Comparison of ENCODE assay signal across 23 cellular contexts in genomic region chr13:40932252-40932651, GRCh38.
"Had no signal": no experiment of that assay in that cellular context is flagged by ENCODE, and none has a peak within 500 bp of the region (broad histone marks: within the 10 kb centered on the region; RNA-seq: fewer than 3 reads in every experiment).

No MANE protein-coding gene starts in this region.

- H3K27ac Mint-ChIP-seq: activated CD4-positive, alpha-beta T cell treated with anti-CD3 and anti-CD28 coated beads, Interleukin-2, amount 10 ng/mL, durations not matched to agents 24 days and 14 days; activated naive CD8-positive, alpha-beta T cell treated with anti-CD3 and anti-CD28 coated beads, Interleukin-2, amount 10 ng/mL, durations not matched to agents 7 days and 5 days; T-helper 1 cell treated with Interleukin-12 subunit alpha and Interleukin-12 subunit beta and Interleukin-4 antibody, amounts not matched to agents 30 μg/mL and 1 μg/mL, for 36 hours; WTC11 had no signal

- H3K27me3 ChIP-seq: adrenal gland had no signal

- H3K9me3 ChIP-seq: adrenal gland had no signal

- H3K4me1 ChIP-seq: adrenal gland had no signal

- H3K27me3 Mint-ChIP-seq: activated CD4-positive, alpha-beta T cell treated with anti-CD3 and anti-CD28 coated beads, Interleukin-2, amount 10 ng/mL, durations not matched to agents 24 days and 14 days; activated naive CD8-positive, alpha-beta T cell treated with anti-CD3 and anti-CD28 coated beads, Interleukin-2, amount 10 ng/mL, durations not matched to agents 7 days and 5 days; central memory CD8-positive, alpha-beta T cell had no signal

- H3K4me3 ChIP-seq: adrenal gland, PC-9 had no signal

- H3K4me3 Mint-ChIP-seq: activated CD4-positive, alpha-beta T cell treated with anti-CD3 and anti-CD28 coated beads, Interleukin-2, amount 10 ng/mL, durations not matched to agents 24 days and 14 days; activated naive CD4-positive, alpha-beta T cell treated with anti-CD3 and anti-CD28 coated beads for 36 hours; activated naive CD8-positive, alpha-beta T cell treated with anti-CD3 and anti-CD28 coated beads, Interleukin-2, amount 10 ng/mL, durations not matched to agents 7 days and 5 days; central memory CD8-positive, alpha-beta T cell; T-helper 1 cell treated with Interleukin-12 subunit alpha and Interleukin-12 subunit beta and Interleukin-4 antibody, amounts not matched to agents 30 μg/mL and 1 μg/mL, for 36 hours; WTC11 had no signal

- ATAC-seq: WTC11 had no signal

- H3K27ac ChIP-seq: adrenal gland, PC-9 had no signal

- DNase-seq: activated CD4-positive, alpha-beta T cell treated with anti-CD3 and anti-CD28 coated beads for 1 hour; activated CD4-positive, alpha-beta T cell treated with anti-CD3 and anti-CD28 coated beads, Interleukin-2, amount 10 ng/mL, durations not matched to agents 24 days and 14 days; activated CD4-positive, alpha-beta T cell treated with anti-CD3 and anti-CD28 coated beads, Interleukin-2, amount 50 U/mL, for 48 hours; activated effector memory CD4-positive, alpha-beta T cell treated with anti-CD3 and anti-CD28 coated beads, Interleukin-2, amount 50 U/mL, for 16 hours; activated naive CD4-positive, alpha-beta T cell treated with anti-CD3 and anti-CD28 coated beads for 36 hours; activated naive CD8-positive, alpha-beta T cell treated with anti-CD3 and anti-CD28 coated beads, Interleukin-2, amount 10 ng/mL, durations not matched to agents 7 days and 5 days; activated T-cell treated with anti-CD3 and anti-CD28 coated beads for 4 hours; adrenal gland; anterior cingulate cortex; cortex of kidney; KG1; NCI-H1092; NCI-H1417; NCI-H1930; NCI-H345; NCI-H510A; NCI-H526 treated with DMSO at 0.1 percent for 48 hours; PC-9; SHP77 treated with DMSO at 0.1 percent for 48 hours; T-helper 9 cell had no signal
